Comparison of ENCODE assay signal across 8 cellular contexts in genomic region chr7:92832623-92833023, GRCh38. TPM values are rescaled to one million over a fixed set of nuclear protein-coding genes. Genes with fewer than 3 reads are reported as not detected.
DNase-seq lines count a peak whose midpoint lies in the region; ATAC-seq, FAIRE-seq and TF ChIP-seq lines count a peak whose summit lies in the region.

No MANE protein-coding gene starts in this region.

- peak overlapping the region; percentile 90 for H2BK15ac ChIP-seq in mesenchymal stem cell (ENCODE audit: low read depth, poor library complexity, severe bottlenecking)

- no peak overlapping the region for H3K23ac ChIP-seq in mesenchymal stem cell (ENCODE audit: low read length in 2 of 2)

- H3K4me2 ChIP-seq in astrocyte (ENCODE audit: low read length) (peak overlapping the region; percentile 95), mesenchymal stem cell (ENCODE audit: low read length, poor library complexity, severe bottlenecking) (peak overlapping the region; percentile 81)

- intact Hi-C loops in heart right ventricle (cut with DNase I) = loop anchor here (1.0 to 10.0 kb wide), 13 partner anchors 48 to 212 kb away; no protein-coding TSS in a partner anchor
- intact Hi-C loops in left ventricle myocardium superior (cut with micrococcal nuclease) = loop anchor here (5.0 kb wide), 2 partner anchors 135 to 210 kb away; no protein-coding TSS in a partner anchor

- H3K27me3 Mint-ChIP-seq in astrocyte (ENCODE audit: low read depth, unreplicated experiment) = no peaks in the 10 kb centered on the region

- peak overlapping the region; percentile 77 to 83 for H3K4ac ChIP-seq in mesenchymal stem cell (ENCODE audit: low read depth in 1 of 2, low read length in 2 of 2)

- H3K4me1 Mint-ChIP-seq in astrocyte (ENCODE audit: low read depth, unreplicated experiment) = peaks cover 29% of the 10 kb centered on the region

- peak overlapping the region; percentile 45 to 57 for H3K14ac ChIP-seq in mesenchymal stem cell (ENCODE audit: low read length in 2 of 2)

- H3K18ac ChIP-seq in mesenchymal stem cell (ENCODE audit: low read depth in 1 of 2, low read length in 2 of 2) = peak overlapping the region; percentile 76 to 88

- TF ChIP-seq CTCF in heart right ventricle (IDR thresholded peaks at IDR 0.05) (no peak), astrocyte (IDR thresholded peaks at IDR 0.05; ENCODE audit: insufficient read depth, low read depth, low read length) (no peak)

- H3K4me3 ChIP-seq in heart right ventricle = peak overlapping the region; percentile 71 to 95 (median 88)
- peak overlapping the region; percentile 85 for H3K4me3 ChIP-seq in astrocyte (ENCODE audit: insufficient read depth, low read depth, low read length)
- H3K4me3 ChIP-seq in mesenchymal stem cell (ENCODE audit: insufficient read depth in 1 of 2, low read depth in 1 of 2, low read length in 2 of 2) = peak overlapping the region; percentile 95 to 99

- H3K27ac ChIP-seq in heart right ventricle (peak overlapping the region; percentile 86 to 98 (median 92)), astrocyte (ENCODE audit: low read depth, low read length) (peak overlapping the region; percentile 98), mesenchymal stem cell (ENCODE audit: low read length, poor library complexity, severe bottlenecking) (peak overlapping the region; percentile 82)

- H2AK5ac ChIP-seq in mesenchymal stem cell (ENCODE audit: low read length, severe bottlenecking) = no peak overlapping the region

- H3K9ac ChIP-seq in astrocyte (ENCODE audit: low read length) = peak overlapping the region; percentile 98
- H3K9ac ChIP-seq in mesenchymal stem cell (ENCODE audit: low read length) = peak overlapping the region; percentile 95

- peak overlapping the region; percentile 98 for H3K4me3 Mint-ChIP-seq in astrocyte (ENCODE audit: unreplicated experiment)

- FAIRE-seq in astrocyte (lab: Jason Lieb, UNC) = no peak

- H4K20me1 ChIP-seq in astrocyte (ENCODE audit: insufficient read depth, low read length) = peaks cover 6% of the 10 kb centered on the region

- no peaks in the 10 kb centered on the region for H3K79me1 ChIP-seq in mesenchymal stem cell (replicated peaks; ENCODE audit: low read length, poor library complexity, severe bottlenecking)

- ATAC-seq in heart right ventricle = peak in 1 of 8 donors; percentile 0
- no peak for ATAC-seq in left ventricle myocardium superior
- ATAC-seq in HG03520 (IDR thresholded peaks at IDR 0.05; ENCODE audit: unreplicated experiment) = peak; percentile 2

- peaks cover 10% of the 10 kb centered on the region for H3K36me3 Mint-ChIP-seq in astrocyte (ENCODE audit: low read depth, unreplicated experiment)

- H3K9me3 Mint-ChIP-seq in astrocyte (ENCODE audit: unreplicated experiment) = no peaks in the 10 kb centered on the region

- H3K27ac Mint-ChIP-seq in astrocyte (ENCODE audit: unreplicated experiment) = peak overlapping the region; percentile 98

- H3K4me1 ChIP-seq in heart right ventricle (peaks cover 0 to 57% (median 52%) of the 10 kb centered on the region in 9 donors), astrocyte (ENCODE audit: insufficient read depth, low read length) (peaks cover 18% of the 10 kb centered on the region), mesenchymal stem cell (ENCODE audit: control insufficient read depth, insufficient read depth, low read depth, low read length) (peaks cover 2% of the 10 kb centered on the region)

- H2BK120ac ChIP-seq in mesenchymal stem cell (ENCODE audit: low read depth, low read length) = peak overlapping the region; percentile 29

- H3K27me3 ChIP-seq in heart right ventricle (no peaks in the 10 kb centered on the region), astrocyte (ENCODE audit: insufficient read depth, low read length) (no peaks in the 10 kb centered on the region), mesenchymal stem cell (ENCODE audit: control insufficient read depth in 1 of 2, insufficient read depth in 1 of 2, low read length in 2 of 2) (no peaks in the 10 kb centered on the region)

- peak overlapping the region in 1 of 2 experiments; percentile 82 for H2BK12ac ChIP-seq in mesenchymal stem cell (ENCODE audit: low read length in 2 of 2)

- no peaks in the 10 kb centered on the region for H3K9me3 ChIP-seq in heart right ventricle
- no peaks in the 10 kb centered on the region for H3K9me3 ChIP-seq in astrocyte (ENCODE audit: insufficient read depth, low read depth, low read length)
- no peaks in the 10 kb centered on the region for H3K9me3 ChIP-seq in mesenchymal stem cell (ENCODE audit: control insufficient read depth, low read length)

- H4K91ac ChIP-seq in mesenchymal stem cell (ENCODE audit: low read length) = peak overlapping the region; percentile 70

- H4K8ac ChIP-seq in mesenchymal stem cell (ENCODE audit: low read length) = peak overlapping the region; percentile 89

- no peak overlapping the region for H2AFZ ChIP-seq in astrocyte (ENCODE audit: low read depth, low read length)
- H2AFZ ChIP-seq in mesenchymal stem cell (ENCODE audit: low read depth, low read length) = no peak overlapping the region

- peaks cover 87% of the 10 kb centered on the region for H3K79me2 ChIP-seq in astrocyte (ENCODE audit: insufficient read depth, low read length)

- DNase-seq in heart right ventricle (no peak), left ventricle myocardium superior (no peak), astrocyte (ENCODE audit: low read depth) (no peak), mesenchymal stem cell (no peak), T1000 (lab: John Stamatoyannopoulos, UW) (no peak), GM03348 (ENCODE audit: low spot score) (no peak), NCI-H524 (lab: John Stamatoyannopoulos, UW) (no peak)

- 2 to 3% methylated on average over 17 of the region's 17 CpGs for WGBS in heart right ventricle, 2 donors
- WGBS in mesenchymal stem cell = under 1% methylated on average over 17 of the region's 17 CpGs

- H3K36me3 ChIP-seq in heart right ventricle (no peaks in the 10 kb centered on the region), astrocyte (ENCODE audit: insufficient read depth, low read length) (peaks cover 4% of the 10 kb centered on the region), mesenchymal stem cell (ENCODE audit: control insufficient read depth in 1 of 2, insufficient read depth in 2 of 2, low read depth in 1 of 2, low read length in 2 of 2) (peaks cover 4 to 12% of the 10 kb centered on the region in 2 experiments)

- H2BK5ac ChIP-seq in mesenchymal stem cell (ENCODE audit: low read depth, low read length, poor library complexity, severe bottlenecking) = no peak overlapping the region

RNA-seq across cellular contexts. Expression of gene CDK6, which starts 3.8 kb away (rescaled TPM):
- total RNA-seq in heart right ventricle (10 to 100 TPM; 12.9 to 31.5 (median 16.8) TPM), left ventricle myocardium superior (27.5 TPM), astrocyte (140 and 160 TPM in 2 replicates)
- polyA plus RNA-seq in heart right ventricle = 1 to 10 TPM; 2.6 to 3.0 TPM
- polyA plus RNA-seq in mesenchymal stem cell (2013, experiment 1 of 2) = 14.4 TPM
- 14.4 TPM for polyA plus RNA-seq in mesenchymal stem cell (2013, experiment 2 of 2)
